17 cellular contexts compared by ENCODE assay signal in the genomic region with DNA sequence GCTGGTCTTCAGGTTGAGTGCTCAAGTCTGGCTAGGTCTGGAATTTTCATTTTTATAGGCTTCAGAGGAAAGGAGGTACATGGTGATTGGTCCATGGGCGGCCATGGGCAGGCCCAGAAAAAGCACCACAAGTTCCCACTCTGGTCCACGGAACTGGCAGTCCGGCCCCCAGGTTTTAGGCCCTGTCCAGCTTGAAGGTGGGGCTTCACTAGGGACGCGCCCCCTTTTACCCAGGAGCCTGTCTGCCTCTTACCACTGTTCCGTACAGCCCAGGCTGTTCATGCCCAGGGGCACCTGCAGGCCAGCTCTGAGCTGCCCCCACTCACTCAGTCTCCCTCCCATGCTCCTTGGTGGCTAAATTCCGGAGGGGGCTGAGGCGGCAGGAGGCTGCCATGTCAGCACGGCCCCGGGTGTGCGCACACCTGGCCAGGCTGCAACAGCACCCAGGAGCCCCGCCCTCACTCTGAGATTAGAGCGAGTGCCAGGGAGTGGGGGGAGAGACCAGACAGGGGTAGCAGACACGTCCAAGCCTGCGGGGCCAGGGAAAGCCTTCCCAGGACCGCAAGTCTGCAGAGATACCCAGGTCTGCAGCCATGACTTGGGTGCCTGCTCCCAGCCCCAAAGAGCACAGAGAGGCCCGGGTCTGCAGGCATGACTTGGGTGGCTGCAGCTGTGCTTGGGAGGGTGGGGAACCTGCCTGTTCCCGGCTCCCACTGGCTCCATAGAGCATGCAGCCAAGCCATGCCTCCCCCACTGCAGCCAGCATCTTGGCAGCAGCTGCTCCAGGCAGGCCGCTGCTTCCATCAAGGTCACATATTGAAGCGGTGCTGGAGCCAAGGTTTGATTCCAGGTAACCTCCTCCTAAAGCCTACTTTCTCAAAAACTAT.
"Had no signal": no experiment of that assay in that cellular context is flagged by ENCODE, and none has a peak within 500 bp of the region (broad histone marks: within the 10 kb centered on the region; RNA-seq: fewer than 3 reads in every experiment).

No MANE protein-coding gene starts in this region.

- H3K4me3 ChIP-seq: colonic mucosa, left lung, psoas muscle, sigmoid colon, tibial artery, vagina had no signal

- H3K9me3 Mint-ChIP-seq: activated T-helper 17 cell treated with anti-CD3 and anti-CD28 coated beads, Interleukin-2, amount 50 U/mL, for 72 hours; memory B cell; naive thymus-derived CD8-positive, alpha-beta T cell; T-cell had no signal

- H3K4me1 ChIP-seq: colonic mucosa, left lung, psoas muscle, sigmoid colon, tibial artery, vagina had no signal

- DNase-seq: activated CD4-positive, CD25-positive, alpha-beta regulatory T cell treated with anti-CD3 and anti-CD28 coated beads, Interleukin-2, amount 50 U/mL, for 72 hours; activated naive CD4-positive, alpha-beta T cell treated with anti-CD3 and anti-CD28 coated beads, Interleukin-2, amount 50 U/mL, for 16 hours; caudate nucleus; colonic mucosa; hippocampal formation; naive thymus-derived CD8-positive, alpha-beta T cell; psoas muscle; sigmoid colon; stimulated activated CD4-positive, alpha-beta T cell treated with anti-CD3 and anti-CD28 coated beads, Interleukin-1b, Interleukin-23, amount 100 ng/mL, for 48 hours; T-cell; T1000; tibial artery had no signal

- ATAC-seq: activated T-helper 17 cell treated with anti-CD3 and anti-CD28 coated beads, Interleukin-2, amount 50 U/mL, for 72 hours; esophagus mucosa; left lung; naive thymus-derived CD8-positive, alpha-beta T cell; T-cell had no signal

- H3K27me3 Mint-ChIP-seq: memory B cell had no signal

- H3K36me3 ChIP-seq: colonic mucosa, left lung, sigmoid colon, tibial artery, vagina had no signal

- H3K4me1 Mint-ChIP-seq: activated T-helper 17 cell treated with anti-CD3 and anti-CD28 coated beads, Interleukin-2, amount 50 U/mL, for 72 hours; memory B cell; naive thymus-derived CD8-positive, alpha-beta T cell; T-cell had no signal

- H3K9me3 ChIP-seq: colonic mucosa, left lung, psoas muscle, sigmoid colon, tibial artery, vagina had no signal

- H3K27me3 ChIP-seq: colonic mucosa, left lung, sigmoid colon, tibial artery, vagina had no signal

- H3K36me3 Mint-ChIP-seq: memory B cell; naive thymus-derived CD8-positive, alpha-beta T cell; T-cell had no signal

- H3K4me3 Mint-ChIP-seq: activated T-helper 17 cell treated with anti-CD3 and anti-CD28 coated beads, Interleukin-2, amount 50 U/mL, for 72 hours; memory B cell; naive thymus-derived CD8-positive, alpha-beta T cell; T-cell had no signal

- H3K27ac ChIP-seq: colonic mucosa, left lung, psoas muscle, sigmoid colon, tibial artery, vagina had no signal

- H3K27ac Mint-ChIP-seq: activated T-helper 17 cell treated with anti-CD3 and anti-CD28 coated beads, Interleukin-2, amount 50 U/mL, for 72 hours; memory B cell; naive thymus-derived CD8-positive, alpha-beta T cell; T-cell had no signal
